In the genomic region with DNA sequence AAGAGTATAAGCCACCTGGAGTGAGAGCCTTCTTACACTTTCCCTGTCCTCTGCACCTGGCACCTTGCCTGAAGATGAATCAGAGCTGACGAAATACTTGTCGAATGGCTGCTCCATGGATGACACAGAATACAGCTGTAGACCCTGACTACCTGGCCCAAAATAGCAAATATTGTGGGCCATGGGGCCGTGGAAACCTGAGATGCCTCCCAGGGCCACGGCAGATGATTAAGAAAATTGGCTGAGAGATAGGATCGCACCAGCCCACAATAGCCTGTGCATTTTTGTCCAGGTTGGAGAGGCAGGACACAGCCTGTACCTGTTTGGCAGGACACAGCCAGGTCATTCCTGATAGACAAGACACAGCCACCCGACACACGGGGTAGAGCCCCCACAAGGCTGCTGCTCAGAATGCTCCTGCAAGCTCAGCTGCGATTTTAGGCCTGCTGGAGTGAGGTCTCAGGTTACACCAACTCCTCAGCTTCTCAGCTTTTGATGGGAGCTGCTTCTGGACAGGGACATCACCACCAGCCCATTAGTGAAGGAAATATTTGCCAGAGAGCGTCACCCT, we compare ENCODE assay signal across 12 cellular contexts. TPM values are rescaled to one million over a fixed set of nuclear protein-coding genes. Genes with fewer than 3 reads are reported as not detected.
DNase-seq lines count a peak whose midpoint lies in the region; TF ChIP-seq lines count a peak whose summit lies in the region.
"Had no signal": no experiment of that assay in that cellular context is flagged by ENCODE, and none has a peak within 500 bp of the region (broad histone marks: within the 10 kb centered on the region; RNA-seq: fewer than 3 reads in every experiment).

No MANE protein-coding gene starts in this region.

- H3K79me2 ChIP-seq in neural progenitor cell (ENCODE audit: low read depth), result no peaks in the 10 kb centered on the region

- no peak overlapping the region for H3K27ac Mint-ChIP-seq in neural progenitor cell
- H3K27ac Mint-ChIP-seq: T-cell had no signal

- DNase-seq in GM03348 (ENCODE audit: low spot score) (peak; percentile 37), NCI-H460 (ENCODE audit: extremely low read depth, low read depth) (peak; percentile 36), coronary artery (ENCODE audit: low spot score) (peak; percentile 57), neural progenitor cell (ENCODE audit: low spot score) (peak; percentile 73), NCI-H82 (lab: John Stamatoyannopoulos, UW) (no peak), NCI-H1694 treated with DMSO at 0.1 percent for 48 hours (lab: John Stamatoyannopoulos, UW) (no peak)
- DNase-seq in activated CD8-positive, alpha-beta memory T cell treated with anti-CD3 and anti-CD28 coated beads for 24 hours, result no peak
- no peak for DNase-seq in activated CD4-positive, alpha-beta T cell treated with anti-CD3 and anti-CD28 coated beads, Interleukin-2, amount 50 U/mL, for 48 hours
- DNase-seq: activated naive CD4-positive, alpha-beta T cell treated with Interleukin-2 at 50 U/mL for 16 hours; stimulated activated CD4-positive, alpha-beta T cell treated with anti-CD3 and anti-CD28 coated beads, Interleukin-15, amount 100 ng/mL, for 24 hours; T-cell had no signal

- H3K36me3 Mint-ChIP-seq in neural progenitor cell, result no peaks in the 10 kb centered on the region
- H3K36me3 Mint-ChIP-seq: T-cell had no signal

- peak overlapping the region; percentile 24 for H3K4me2 ChIP-seq in neural progenitor cell

- TF ChIP-seq CTCF in coronary artery (IDR thresholded peaks at IDR 0.05) (no peak), neural progenitor cell (IDR thresholded peaks at IDR 0.05) (peak; percentile 9)

- H2AFZ ChIP-seq in neural progenitor cell (replicated peaks), result peak overlapping the region; percentile 46

- no peaks in the 10 kb centered on the region for H3K9me3 ChIP-seq in neural progenitor cell (ENCODE audit: low read depth)

- H3K4me3 ChIP-seq in coronary artery (no peak overlapping the region), neural progenitor cell (no peak overlapping the region)

- peaks cover 14% of the 10 kb centered on the region for H3K4me1 ChIP-seq in neural progenitor cell

- no peak overlapping the region for H3K4me3 Mint-ChIP-seq in neural progenitor cell
- H3K4me3 Mint-ChIP-seq: IgD-negative memory B cell, T-cell had no signal

- H3K36me3 ChIP-seq in neural progenitor cell, result no peaks in the 10 kb centered on the region

- peaks cover 7% of the 10 kb centered on the region for H3K27me3 Mint-ChIP-seq in neural progenitor cell (ENCODE audit: insufficient read depth, low read depth)
- H3K27me3 Mint-ChIP-seq: IgD-negative memory B cell had no signal

- no peaks in the 10 kb centered on the region for H3K9me3 Mint-ChIP-seq in neural progenitor cell
- H3K9me3 Mint-ChIP-seq: T-cell had no signal

- H3K9ac ChIP-seq in neural progenitor cell, result no peak overlapping the region

- H3F3A ChIP-seq in neural progenitor cell (ENCODE audit: low read depth), result no peaks in the 10 kb centered on the region

- peaks cover 17% of the 10 kb centered on the region for H3K4me1 Mint-ChIP-seq in neural progenitor cell
- H3K4me1 Mint-ChIP-seq: IgD-negative memory B cell, T-cell had no signal

- H3K27me3 ChIP-seq in neural progenitor cell, result no peaks in the 10 kb centered on the region

- H4K20me1 ChIP-seq in neural progenitor cell (ENCODE audit: low read depth), result no peaks in the 10 kb centered on the region

- H3K27ac ChIP-seq in coronary artery, result no peak overlapping the region
- no peak overlapping the region for H3K27ac ChIP-seq in neural progenitor cell

RNA-seq across cellular contexts. Expression of gene TPM1, which starts 22.9 kb away (rescaled TPM):
- total RNA-seq in NCI-H460 (2014; rRNA removed; shearing (Covaris generic)), result 34.3 and 36.6 TPM in 2 replicates
- polyA plus RNA-seq in NCI-H460 (2014; cell fraction: nucleus; rRNA removed), result 58.5 and 80.8 TPM in 2 replicates
- total RNA-seq in neural progenitor cell (ENCODE audit: low replicate concordance), result 614 and 623 TPM in 2 replicates

Comparison
In these comparisons a context has a peak if more than half of its experiments do, and no peak if none do; other contexts are left out.
1. DNase-seq: peak in GM03348 (single experiment), NCI-H460 (single experiment), coronary artery (single experiment) and neural progenitor cell (single experiment); none in NCI-H82 (single experiment), activated CD8-positive, alpha-beta memory T cell treated with anti-CD3 and anti-CD28 coated beads for 24 hours (single experiment), activated CD4-positive, alpha-beta T cell treated with anti-CD3 and anti-CD28 coated beads, Interleukin-2, amount 50 U/mL, for 48 hours (0 of 2) and NCI-H1694 treated with DMSO at 0.1 percent for 48 hours (single experiment).
2. RNA of gene TPM1, which starts 22.9 kb away (total RNA-seq): 614 to 623 TPM in neural progenitor cell; 34.3 to 36.6 TPM in NCI-H460; every median in the first group is over 10 times any median in the second.